In the genomic region with DNA sequence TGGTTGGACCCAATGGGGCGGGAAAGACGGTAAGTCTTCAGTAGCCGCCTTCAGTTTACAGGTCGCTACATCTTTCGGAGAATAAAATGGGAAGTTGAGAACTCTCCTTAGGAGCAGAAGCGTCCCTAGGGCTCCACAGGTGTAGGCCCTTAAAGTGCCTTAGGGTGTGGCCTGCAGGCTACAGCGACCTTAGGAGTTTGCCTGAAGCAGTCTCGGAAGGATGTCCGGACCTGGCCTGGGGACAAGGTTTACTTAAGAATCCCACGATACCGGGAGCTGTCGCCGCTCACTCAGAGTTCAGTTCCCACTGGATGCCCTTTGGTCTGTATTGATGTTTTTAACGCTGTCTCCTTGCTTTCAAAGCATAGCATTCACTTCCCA, we compare ENCODE assay signal across 8 cellular contexts. TPM values are rescaled to one million over a fixed set of nuclear protein-coding genes. Genes with fewer than 3 reads are reported as not detected.
DNase-seq lines count a peak whose midpoint lies in the region; ATAC-seq and TF ChIP-seq lines count a peak whose summit lies in the region.

No MANE protein-coding gene starts in this region.

- 6 to 8% methylated on average over 8 to 14 of the region's 14 CpGs for WGBS in endodermal cell (ENCODE audit: insufficient coverage in 1 of 2, insufficient read length in 1 of 2), 2 experiments
- WGBS in testis, 2 donors: 0 to 1% methylated on average over 14 of the region's 14 CpGs

- H3K27me3 ChIP-seq in endodermal cell (ENCODE audit: control insufficient read depth, insufficient read depth, low read length, poor library complexity, severe bottlenecking) (no peaks in the 10 kb centered on the region), mucosa of rectum (ENCODE audit: control insufficient read depth in 2 of 2, insufficient read depth in 2 of 2, low read length in 2 of 2) (no peaks in the 10 kb centered on the region), testis (no peaks in the 10 kb centered on the region)

- H3K9me3 Mint-ChIP-seq in endodermal cell: no peaks in the 10 kb centered on the region

- no peaks in the 10 kb centered on the region for H3K27me3 Mint-ChIP-seq in endodermal cell (ENCODE audit: insufficient read depth)

- H3K36me3 ChIP-seq in endodermal cell (ENCODE audit: control insufficient read depth, insufficient read depth, low read length): peaks cover 30% of the 10 kb centered on the region
- H3K36me3 ChIP-seq in mucosa of rectum (ENCODE audit: control insufficient read depth in 2 of 2, insufficient read depth in 2 of 2, low read length in 2 of 2): peaks cover 11% of the 10 kb centered on the region in 2 donors
- H3K36me3 ChIP-seq in testis (ENCODE audit: low read depth, missing control alignments): no peaks in the 10 kb centered on the region

- H3K27ac Mint-ChIP-seq in endodermal cell: peak overlapping the region; percentile 93

- H3K4me3 Mint-ChIP-seq in endodermal cell: peak overlapping the region; percentile 92

- H3K4me1 Mint-ChIP-seq in endodermal cell: peaks cover 5% of the 10 kb centered on the region

- peaks cover 5% of the 10 kb centered on the region for H3K36me3 Mint-ChIP-seq in endodermal cell (ENCODE audit: low read depth)

- intact Hi-C loops in testis (cut with DNase I; ENCODE audit: low total_unique reads): no loop called here

- H3K27ac ChIP-seq in endodermal cell (ENCODE audit: low read depth, low read length): peak overlapping the region; percentile 54
- H3K27ac ChIP-seq in mucosa of rectum (ENCODE audit: low read depth in 2 of 2, low read length in 2 of 2): peak overlapping the region; percentile 78 to 85
- peak overlapping the region; percentile 71 to 91 for H3K27ac ChIP-seq in testis

- H3K4me3 ChIP-seq in Jurkat, Clone E6-1 (ENCODE audit: low read length): peak overlapping the region; percentile 87
- H3K4me3 ChIP-seq in endodermal cell (ENCODE audit: low read length) (peak overlapping the region; percentile 92), mucosa of rectum (ENCODE audit: low read length in 2 of 2) (peak overlapping the region; percentile 90 to 93), testis (peak overlapping the region; percentile 75 to 85)

- TF ChIP-seq POLR2A in testis (IDR thresholded peaks at IDR 0.05): no peak

- H3K9ac ChIP-seq in endodermal cell (ENCODE audit: extremely low read depth, low read length, poor library complexity, severe bottlenecking): peak overlapping the region; percentile 58
- H3K9ac ChIP-seq in mucosa of rectum (ENCODE audit: low read depth in 1 of 2, low read length in 2 of 2): peak overlapping the region; percentile 79 to 90

- DNase-seq in DMS53 (lab: John Stamatoyannopoulos, UW) (peak; percentile 78), endodermal cell (peak; percentile 79), testis (peak; percentile 57), T1000 (lab: John Stamatoyannopoulos, UW) (no peak)
- DNase-seq in Jurkat, Clone E6-1 (ENCODE audit: low read depth, low spot score): peak; percentile 26

- no peaks in the 10 kb centered on the region for H3K4me1 ChIP-seq in endodermal cell (ENCODE audit: control insufficient read depth, insufficient read depth, low read length)
- H3K4me1 ChIP-seq in mucosa of rectum (ENCODE audit: control insufficient read depth in 2 of 2, insufficient read depth in 2 of 2, low read length in 2 of 2): peaks cover 4 to 12% of the 10 kb centered on the region in 2 donors
- H3K4me1 ChIP-seq in testis: peaks cover 16% of the 10 kb centered on the region

- H3K9me3 ChIP-seq in endodermal cell (ENCODE audit: control insufficient read depth, low read length): peaks cover under 1% of the 10 kb centered on the region
- no peaks in the 10 kb centered on the region for H3K9me3 ChIP-seq in mucosa of rectum (ENCODE audit: control insufficient read depth in 2 of 2, low read length in 2 of 2)
- H3K9me3 ChIP-seq in testis: no peaks in the 10 kb centered on the region

- TF ChIP-seq CTCF in endodermal cell (conservative IDR thresholded peaks at IDR 0.05) (no peak), testis (IDR thresholded peaks at IDR 0.05) (no peak)

- peak; percentile 30 for ATAC-seq in GM21360 (IDR thresholded peaks at IDR 0.05; ENCODE audit: unreplicated experiment)
- ATAC-seq in activated CD4-positive, CD25-positive, alpha-beta regulatory T cell treated with anti-CD3 and anti-CD28 coated beads, Interleukin-2, amount 50 U/mL, for 24 hours: peak; percentile 24 to 45

RNA-seq across cellular contexts. Expression of gene RAD50, which starts 0.6 kb away (rescaled TPM):
- polyA plus RNA-seq in Jurkat, Clone E6-1 (2012; ENCODE audit: insufficient read depth, insufficient read length): 26.9 TPM
- total RNA-seq in endodermal cell: 10 to 100 TPM; 49.7 to 50.7 TPM
- polyA plus RNA-seq in endodermal cell (2013, experiment 1 of 2): 25.1 TPM
- 29.1 TPM for polyA plus RNA-seq in endodermal cell (2013, experiment 2 of 2)
- total RNA-seq in testis: 10 to 100 TPM; 38.6 to 41.6 TPM
- 5.0 TPM for polyA plus RNA-seq in testis (ENCODE audit: insufficient read depth, low read depth, low replicate concordance)

RNA-seq across cellular contexts. Expression of gene IL5, which starts 14.1 kb away (rescaled TPM):
- polyA plus RNA-seq in Jurkat, Clone E6-1 (2012; ENCODE audit: insufficient read depth, insufficient read length): not detected
- total RNA-seq in endodermal cell (not detected), testis (10 to 100 TPM in 1 of 2 donors, 1 to 10 TPM in 1; 2.2 to 12.4 TPM)
- not detected for polyA plus RNA-seq in endodermal cell (2013, experiment 1 of 2)
- not detected for polyA plus RNA-seq in endodermal cell (2013, experiment 2 of 2)
- 5.4 TPM for polyA plus RNA-seq in testis (ENCODE audit: insufficient read depth, low read depth, low replicate concordance)
